In the genomic region with DNA sequence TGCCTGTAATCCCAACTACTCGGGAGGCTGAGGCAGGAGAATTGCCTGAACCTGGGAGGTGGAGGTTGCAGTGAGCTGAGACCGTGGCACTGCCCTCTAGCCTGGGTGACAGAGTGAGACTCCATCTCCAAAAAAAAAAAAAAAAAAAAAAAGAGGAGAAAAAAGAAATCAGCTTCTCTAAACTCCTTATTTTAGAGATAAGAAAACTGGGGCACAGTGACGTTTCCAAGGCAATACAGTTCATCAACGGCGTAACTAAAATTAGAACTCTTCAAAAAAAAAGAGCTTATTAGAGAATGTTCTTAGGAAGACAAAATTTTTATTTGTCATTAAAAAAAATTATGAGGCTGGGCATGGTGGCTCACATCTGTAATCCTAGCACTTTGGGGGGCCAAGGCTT, we compare ENCODE assay signal across 9 cellular contexts. TPM values are rescaled to one million over a fixed set of nuclear protein-coding genes. Genes with fewer than 3 reads are reported as not detected.
"Had no signal": no experiment of that assay in that cellular context is flagged by ENCODE, and none has a peak within 500 bp of the region (broad histone marks: within the 10 kb centered on the region; RNA-seq: fewer than 3 reads in every experiment).

No MANE protein-coding gene starts in this region.

RNA-seq across cellular contexts. Expression of gene NKAIN1, which starts 22.7 kb away (rescaled TPM):
- total RNA-seq: left lobe of liver, left lung, left ventricle myocardium superior, liver, lower lobe of right lung, lung, lung microvascular endothelial cell, mesenteric fat pad had no signal
- polyA plus RNA-seq: keratinocyte, liver had no signal
